ENCODE assay signal across 12 cellular contexts in genomic region chr3:180329187-180329586, GRCh38.
A peak's percentile ranks its signal among the peaks of the same experiment; 100 is the strongest.
DNase-seq lines count a peak whose midpoint lies in the region; ATAC-seq and TF ChIP-seq lines count a peak whose summit lies in the region.
"Had no signal": no experiment of that assay in that cellular context is flagged by ENCODE, and none has a peak within 500 bp of the region (broad histone marks: within the 10 kb centered on the region; RNA-seq: fewer than 3 reads in every experiment).

No MANE protein-coding gene starts in this region.

- H3F3A ChIP-seq in MM.1S (ENCODE audit: insufficient read depth, low read length) = no peaks in the 10 kb centered on the region

- H3K18ac ChIP-seq in neuronal stem cell (ENCODE audit: low read length) = no peak overlapping the region

- H3K79me2 ChIP-seq in MM.1S (ENCODE audit: low read length) = no peaks in the 10 kb centered on the region

- peak; percentile 80 for ATAC-seq in GM19452 (IDR thresholded peaks at IDR 0.05; ENCODE audit: unreplicated experiment)
- peak; percentile 67 for ATAC-seq in HG02852 (IDR thresholded peaks at IDR 0.05; ENCODE audit: unreplicated experiment)
- ATAC-seq in HG03520 (IDR thresholded peaks at IDR 0.05; ENCODE audit: unreplicated experiment) = peak; percentile 80
- ATAC-seq: activated T-helper 17 cell treated with anti-CD3 and anti-CD28 coated beads, Interleukin-2, amount 50 U/mL, for 72 hours; left colon had no signal

- intact Hi-C loops in sigmoid colon (cut with DNase I) = no loop called here

- H2BK12ac ChIP-seq in neuronal stem cell (ENCODE audit: low read length) = no peak overlapping the region

- no peaks in the 10 kb centered on the region for H4K20me1 ChIP-seq in MM.1S (ENCODE audit: insufficient read depth, low read length)

- no CpG with 5 or more reads among the region's 3 CpGs for WGBS in neuronal stem cell (ENCODE audit: extremely low coverage in 2 of 2, insufficient read length in 2 of 2, insufficient replicate concordance in 1 of 2), 2 donors
- WGBS in sigmoid colon, 2 donors = 74 to 75% methylated on average over 3 of the region's 3 CpGs

- H3K79me1 ChIP-seq in neuronal stem cell (ENCODE audit: low read depth, low read length) = no peaks in the 10 kb centered on the region

- no peak overlapping the region for H2BK15ac ChIP-seq in neuronal stem cell (ENCODE audit: low read length)

- no peak for TF ChIP-seq EP300 in sigmoid colon (IDR thresholded peaks at IDR 0.05)

- H3K14ac ChIP-seq in neuronal stem cell (ENCODE audit: low read length) = no peak overlapping the region

- peak; percentile 55 for DNase-seq in GM13977 (ENCODE audit: low spot score)
- no peak for DNase-seq in neuronal stem cell (ENCODE audit: low spot score)
- DNase-seq in MM.1S = no peak
- no peak for DNase-seq in sigmoid colon
- DNase-seq in SKM-1 treated with dmso at 0.1 percent for 144 hours (lab: John Stamatoyannopoulos, UW; ENCODE audit: unreplicated experiment) = no peak
- DNase-seq: left colon, NCI-H1930 had no signal

- H3K4me1 ChIP-seq in neuronal stem cell (ENCODE audit: control insufficient read depth in 2 of 2, insufficient read depth in 1 of 2, low read depth in 1 of 2, low read length in 2 of 2) (no peaks in the 10 kb centered on the region), MM.1S (ENCODE audit: low read length) (peaks cover 6% of the 10 kb centered on the region; the same call in 1 of the 2 replicates), sigmoid colon (no peaks in the 10 kb centered on the region)

- H3K4ac ChIP-seq in neuronal stem cell (ENCODE audit: low read length) = no peak overlapping the region

- H3K4me3 ChIP-seq in neuronal stem cell (ENCODE audit: low read length in 2 of 2) = no peak overlapping the region
- no peak overlapping the region for H3K4me3 ChIP-seq in MM.1S (ENCODE audit: low read length)
- no peak overlapping the region for H3K4me3 ChIP-seq in sigmoid colon
- H3K4me3 ChIP-seq: cardiac muscle cell had no signal

- no peak overlapping the region for H3K9ac ChIP-seq in neuronal stem cell (ENCODE audit: low read depth, low read length, poor library complexity)
- no peak overlapping the region for H3K9ac ChIP-seq in MM.1S (ENCODE audit: low read length)

- no peak overlapping the region for H4K8ac ChIP-seq in neuronal stem cell (ENCODE audit: low read depth, low read length)

- no peaks in the 10 kb centered on the region for H3K36me3 ChIP-seq in neuronal stem cell (replicated peaks in 1 of 2; ENCODE audit: control insufficient read depth in 2 of 2, insufficient read depth in 2 of 2, low read length in 2 of 2)
- no peaks in the 10 kb centered on the region for H3K36me3 ChIP-seq in MM.1S (replicated peaks; ENCODE audit: insufficient read depth, low read length)
- H3K36me3 ChIP-seq in sigmoid colon = no peaks in the 10 kb centered on the region
- H3K36me3 ChIP-seq: cardiac muscle cell had no signal

- H3K4me2 ChIP-seq in neuronal stem cell (ENCODE audit: insufficient read depth, low read length, poor library complexity, severe bottlenecking) = no peak overlapping the region
- no peak overlapping the region for H3K4me2 ChIP-seq in MM.1S (ENCODE audit: low read depth, low read length)

- H3K9me2 ChIP-seq in MM.1S (replicated peaks; ENCODE audit: insufficient read depth, low read length) = no peaks in the 10 kb centered on the region

- H4K91ac ChIP-seq in neuronal stem cell (ENCODE audit: low read depth, low read length, poor library complexity) = no peak overlapping the region

- H3K27me3 ChIP-seq in neuronal stem cell (ENCODE audit: control insufficient read depth in 3 of 3, insufficient read depth in 3 of 3, low read depth in 1 of 3, low read length in 3 of 3) (no peaks in the 10 kb centered on the region), MM.1S (replicated peaks; ENCODE audit: insufficient read depth, low read length) (no peaks in the 10 kb centered on the region), sigmoid colon (no peaks in the 10 kb centered on the region)
- H3K27me3 ChIP-seq: cardiac muscle cell had no signal

- H3K23ac ChIP-seq in neuronal stem cell (ENCODE audit: low read depth, low read length, poor library complexity) = no peak overlapping the region

- in situ Hi-C loops in GM13977 (cut with MboI; ENCODE audit: low pct_unique_long_range_greater_than_20kb, low sequenced_read_pairs, unreplicated experiment) = no loop called here

- H2AFZ ChIP-seq in neuronal stem cell (ENCODE audit: low read length) (no peak overlapping the region), MM.1S (ENCODE audit: low read length) (no peak overlapping the region)

- peak; percentile 25 for TF ChIP-seq CTCF in GM13977 (IDR thresholded peaks at IDR 0.05; ENCODE audit: extremely low read depth, insufficient read depth, missing control alignments)
- TF ChIP-seq CTCF in MM.1S (IDR thresholded peaks at IDR 0.05; ENCODE audit: low read length) = no peak
- TF ChIP-seq CTCF in sigmoid colon (IDR thresholded peaks at IDR 0.05) = no peak

- H3K9me3 ChIP-seq in neuronal stem cell (replicated peaks in 1 of 2; ENCODE audit: control insufficient read depth in 2 of 2, insufficient read depth in 1 of 2, low read depth in 1 of 2, low read length in 2 of 2) (no peaks in the 10 kb centered on the region), MM.1S (replicated peaks; ENCODE audit: insufficient read depth, low read length) (no peaks in the 10 kb centered on the region), sigmoid colon (no peaks in the 10 kb centered on the region)

- H2BK5ac ChIP-seq in neuronal stem cell (ENCODE audit: low read length) = no peak overlapping the region

- no peak overlapping the region for H2AK5ac ChIP-seq in neuronal stem cell (ENCODE audit: low read depth, low read length)

- no peak for TF ChIP-seq POLR2A in sigmoid colon (IDR thresholded peaks at IDR 0.05)

- H2BK120ac ChIP-seq in neuronal stem cell (ENCODE audit: low read depth, low read length) = no peak overlapping the region

- H3K27ac ChIP-seq in neuronal stem cell (replicated peaks; ENCODE audit: low read length) (no peak overlapping the region), MM.1S (ENCODE audit: low read length) (no peak overlapping the region), sigmoid colon (no peak overlapping the region)
- H3K27ac ChIP-seq: cardiac muscle cell had no signal
